22 cellular contexts compared by ENCODE assay signal in the genomic region with DNA sequence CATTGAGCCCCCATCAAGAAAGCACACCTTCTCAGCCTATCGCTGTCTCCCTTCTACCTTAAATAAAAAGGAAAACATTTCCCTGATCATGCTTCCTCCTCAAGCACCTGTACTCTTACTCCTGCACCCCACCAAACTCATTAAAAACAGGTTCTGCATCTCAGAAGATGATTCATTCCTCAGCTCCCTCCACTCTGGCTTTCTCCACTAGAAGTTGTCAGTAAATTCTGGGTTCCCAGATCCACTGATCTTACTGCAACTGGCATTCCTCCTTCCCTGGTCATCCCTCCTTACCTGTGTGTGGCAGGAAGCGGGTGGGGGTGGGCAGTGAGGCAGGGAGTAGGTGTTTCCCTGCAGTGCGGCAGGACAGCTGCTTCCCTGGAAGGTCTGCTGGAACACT.
"Had no signal": no experiment of that assay in that cellular context is flagged by ENCODE, and none has a peak within 500 bp of the region (broad histone marks: within the 10 kb centered on the region; RNA-seq: fewer than 3 reads in every experiment).

No MANE protein-coding gene starts in this region.

- H3K4me3 ChIP-seq: body of pancreas, esophagus squamous epithelium, gastrocnemius medialis, lower lobe of right lung, smooth muscle cell, thoracic aorta, vagina had no signal

- DNase-seq: activated CD4-positive, alpha-beta T cell treated with anti-CD3 and anti-CD28 coated beads, Interleukin-2, amount 50 U/mL, for 48 hours; activated gamma-delta T cell; activated naive CD4-positive, alpha-beta T cell treated with anti-CD3 and anti-CD28 coated beads, Interleukin-2, amount 50 U/mL, for 16 hours; activated naive CD8-positive, alpha-beta T cell treated with anti-CD3 and anti-CD28 coated beads, Interleukin-2, amount 50 U/mL, for 24 hours; activated T-cell treated with anti-CD3 and anti-CD28 coated beads for 4 hours; central memory CD4-positive, alpha-beta T cell; effector memory CD4-positive, alpha-beta T cell; esophagus squamous epithelium; left colon; lower lobe of right lung; naive B cell; occipital lobe; stimulated activated CD4-positive, alpha-beta T cell treated with anti-CD3 and anti-CD28 coated beads, Interleukin-15, amount 100 ng/mL, for 24 hours; stimulated activated naive CD4-positive, alpha-beta T cell; T-helper 9 cell had no signal

- H3K9me3 ChIP-seq: body of pancreas, esophagus squamous epithelium, gastrocnemius medialis, lower lobe of right lung, thoracic aorta, vagina had no signal

- H3K27me3 ChIP-seq: body of pancreas, esophagus squamous epithelium, gastrocnemius medialis, vagina had no signal

- H3K27ac ChIP-seq: body of pancreas, esophagus squamous epithelium, lower lobe of right lung, thoracic aorta, vagina had no signal

- ATAC-seq: activated naive CD8-positive, alpha-beta T cell treated with anti-CD3 and anti-CD28 coated beads, Interleukin-2, amount 50 U/mL, for 24 hours; left colon; lower lobe of right lung had no signal

- H3K4me1 ChIP-seq: esophagus squamous epithelium, lower lobe of right lung, vagina had no signal

- H3K4me3 Mint-ChIP-seq: activated naive CD8-positive, alpha-beta T cell treated with anti-CD3 and anti-CD28 coated beads, Interleukin-2, amount 50 U/mL, for 24 hours; activated T-helper 1 cell treated with anti-CD3 and anti-CD28 coated beads, Interleukin-12 subunit alpha, Interleukin-12 subunit beta, Interleukin-2, Interleukin-4 antibody, amounts not matched to agents 30 ng/mL and 10 ng/mL and 1 ng/mL, durations not matched to agents 14 hours and 24 hours and 36 hours; naive B cell; type B pancreatic cell had no signal

- H3K4me1 Mint-ChIP-seq: activated naive CD8-positive, alpha-beta T cell treated with anti-CD3 and anti-CD28 coated beads, Interleukin-2, amount 50 U/mL, for 24 hours had no signal

- H3K4me2 ChIP-seq: smooth muscle cell had no signal

- H3K9me3 Mint-ChIP-seq: activated naive CD8-positive, alpha-beta T cell treated with anti-CD3 and anti-CD28 coated beads, Interleukin-2, amount 50 U/mL, for 24 hours; activated T-helper 1 cell treated with anti-CD3 and anti-CD28 coated beads, Interleukin-12 subunit alpha, Interleukin-12 subunit beta, Interleukin-2, Interleukin-4 antibody, amounts not matched to agents 30 ng/mL and 10 ng/mL and 1 ng/mL, durations not matched to agents 14 hours and 24 hours and 36 hours; type B pancreatic cell had no signal

- H3K27ac Mint-ChIP-seq: activated naive CD8-positive, alpha-beta T cell treated with anti-CD3 and anti-CD28 coated beads, Interleukin-2, amount 50 U/mL, for 24 hours; activated T-helper 1 cell treated with anti-CD3 and anti-CD28 coated beads, Interleukin-12 subunit alpha, Interleukin-12 subunit beta, Interleukin-2, Interleukin-4 antibody, amounts not matched to agents 30 ng/mL and 10 ng/mL and 1 ng/mL, durations not matched to agents 14 hours and 24 hours and 36 hours; type B pancreatic cell had no signal

- H3K36me3 ChIP-seq: gastrocnemius medialis, lower lobe of right lung, thoracic aorta, vagina had no signal

- H3K27me3 Mint-ChIP-seq: activated naive CD8-positive, alpha-beta T cell treated with anti-CD3 and anti-CD28 coated beads, Interleukin-2, amount 50 U/mL, for 24 hours; naive B cell; type B pancreatic cell had no signal
